Comparison of ENCODE assay signal across 1 cellular context in the genomic region with DNA sequence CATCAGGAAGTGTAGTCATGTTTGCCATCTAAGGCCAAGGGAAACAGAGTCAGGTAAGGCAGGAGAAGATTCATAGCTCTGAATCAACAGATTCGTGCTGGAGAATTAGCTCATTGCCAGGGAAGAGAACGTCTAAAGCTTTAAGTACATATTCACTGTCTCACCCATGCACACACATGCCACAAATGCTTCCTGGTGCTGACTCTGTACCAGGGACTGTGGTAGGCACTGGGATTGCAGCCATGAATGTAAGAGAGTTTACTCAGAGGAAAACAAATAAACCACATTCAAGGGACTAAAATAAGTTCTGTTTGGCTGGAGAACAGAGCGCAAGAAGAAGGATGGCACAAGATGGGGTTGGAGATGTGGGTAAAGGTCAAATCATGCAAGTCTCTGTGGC.
TF ChIP-seq lines count a peak whose summit lies in the region.

No MANE protein-coding gene starts in this region.

TF ChIP-seq in GM23338, 12 proteins besides CTCF, POLR2A, EP300 and RAD21 (continued from another document):
- TF ChIP-seq, protein P1, sequence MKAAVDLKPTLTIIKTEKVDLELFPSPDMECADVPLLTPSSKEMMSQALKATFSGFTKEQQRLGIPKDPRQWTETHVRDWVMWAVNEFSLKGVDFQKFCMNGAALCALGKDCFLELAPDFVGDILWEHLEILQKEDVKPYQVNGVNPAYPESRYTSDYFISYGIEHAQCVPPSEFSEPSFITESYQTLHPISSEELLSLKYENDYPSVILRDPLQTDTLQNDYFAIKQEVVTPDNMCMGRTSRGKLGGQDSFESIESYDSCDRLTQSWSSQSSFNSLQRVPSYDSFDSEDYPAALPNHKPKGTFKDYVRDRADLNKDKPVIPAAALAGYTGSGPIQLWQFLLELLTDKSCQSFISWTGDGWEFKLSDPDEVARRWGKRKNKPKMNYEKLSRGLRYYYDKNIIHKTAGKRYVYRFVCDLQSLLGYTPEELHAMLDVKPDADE (IDR thresholded peaks at IDR 0.05): no peak
- TF ChIP-seq POLR2AphosphoS5 (IDR thresholded peaks at IDR 0.05; ENCODE audit: low read depth) (no peak), CREB1 (CRISPR knock-in tag; IDR thresholded peaks at IDR 0.05; ENCODE audit: low read depth) (no peak), STAT1 (IDR thresholded peaks at IDR 0.05; ENCODE audit: unreplicated experiment) (no peak), JUNB (IDR thresholded peaks at IDR 0.05; ENCODE audit: unreplicated experiment) (no peak), ZNF114 (CRISPR knock-in tag; IDR thresholded peaks at IDR 0.05) (no peak), ZNF331 (CRISPR knock-in tag; IDR thresholded peaks at IDR 0.05; ENCODE audit: low read depth) (no peak), EZH2phosphoT487 (IDR thresholded peaks at IDR 0.05; ENCODE audit: unreplicated experiment) (no peak)
- TF ChIP-seq, protein P2, sequence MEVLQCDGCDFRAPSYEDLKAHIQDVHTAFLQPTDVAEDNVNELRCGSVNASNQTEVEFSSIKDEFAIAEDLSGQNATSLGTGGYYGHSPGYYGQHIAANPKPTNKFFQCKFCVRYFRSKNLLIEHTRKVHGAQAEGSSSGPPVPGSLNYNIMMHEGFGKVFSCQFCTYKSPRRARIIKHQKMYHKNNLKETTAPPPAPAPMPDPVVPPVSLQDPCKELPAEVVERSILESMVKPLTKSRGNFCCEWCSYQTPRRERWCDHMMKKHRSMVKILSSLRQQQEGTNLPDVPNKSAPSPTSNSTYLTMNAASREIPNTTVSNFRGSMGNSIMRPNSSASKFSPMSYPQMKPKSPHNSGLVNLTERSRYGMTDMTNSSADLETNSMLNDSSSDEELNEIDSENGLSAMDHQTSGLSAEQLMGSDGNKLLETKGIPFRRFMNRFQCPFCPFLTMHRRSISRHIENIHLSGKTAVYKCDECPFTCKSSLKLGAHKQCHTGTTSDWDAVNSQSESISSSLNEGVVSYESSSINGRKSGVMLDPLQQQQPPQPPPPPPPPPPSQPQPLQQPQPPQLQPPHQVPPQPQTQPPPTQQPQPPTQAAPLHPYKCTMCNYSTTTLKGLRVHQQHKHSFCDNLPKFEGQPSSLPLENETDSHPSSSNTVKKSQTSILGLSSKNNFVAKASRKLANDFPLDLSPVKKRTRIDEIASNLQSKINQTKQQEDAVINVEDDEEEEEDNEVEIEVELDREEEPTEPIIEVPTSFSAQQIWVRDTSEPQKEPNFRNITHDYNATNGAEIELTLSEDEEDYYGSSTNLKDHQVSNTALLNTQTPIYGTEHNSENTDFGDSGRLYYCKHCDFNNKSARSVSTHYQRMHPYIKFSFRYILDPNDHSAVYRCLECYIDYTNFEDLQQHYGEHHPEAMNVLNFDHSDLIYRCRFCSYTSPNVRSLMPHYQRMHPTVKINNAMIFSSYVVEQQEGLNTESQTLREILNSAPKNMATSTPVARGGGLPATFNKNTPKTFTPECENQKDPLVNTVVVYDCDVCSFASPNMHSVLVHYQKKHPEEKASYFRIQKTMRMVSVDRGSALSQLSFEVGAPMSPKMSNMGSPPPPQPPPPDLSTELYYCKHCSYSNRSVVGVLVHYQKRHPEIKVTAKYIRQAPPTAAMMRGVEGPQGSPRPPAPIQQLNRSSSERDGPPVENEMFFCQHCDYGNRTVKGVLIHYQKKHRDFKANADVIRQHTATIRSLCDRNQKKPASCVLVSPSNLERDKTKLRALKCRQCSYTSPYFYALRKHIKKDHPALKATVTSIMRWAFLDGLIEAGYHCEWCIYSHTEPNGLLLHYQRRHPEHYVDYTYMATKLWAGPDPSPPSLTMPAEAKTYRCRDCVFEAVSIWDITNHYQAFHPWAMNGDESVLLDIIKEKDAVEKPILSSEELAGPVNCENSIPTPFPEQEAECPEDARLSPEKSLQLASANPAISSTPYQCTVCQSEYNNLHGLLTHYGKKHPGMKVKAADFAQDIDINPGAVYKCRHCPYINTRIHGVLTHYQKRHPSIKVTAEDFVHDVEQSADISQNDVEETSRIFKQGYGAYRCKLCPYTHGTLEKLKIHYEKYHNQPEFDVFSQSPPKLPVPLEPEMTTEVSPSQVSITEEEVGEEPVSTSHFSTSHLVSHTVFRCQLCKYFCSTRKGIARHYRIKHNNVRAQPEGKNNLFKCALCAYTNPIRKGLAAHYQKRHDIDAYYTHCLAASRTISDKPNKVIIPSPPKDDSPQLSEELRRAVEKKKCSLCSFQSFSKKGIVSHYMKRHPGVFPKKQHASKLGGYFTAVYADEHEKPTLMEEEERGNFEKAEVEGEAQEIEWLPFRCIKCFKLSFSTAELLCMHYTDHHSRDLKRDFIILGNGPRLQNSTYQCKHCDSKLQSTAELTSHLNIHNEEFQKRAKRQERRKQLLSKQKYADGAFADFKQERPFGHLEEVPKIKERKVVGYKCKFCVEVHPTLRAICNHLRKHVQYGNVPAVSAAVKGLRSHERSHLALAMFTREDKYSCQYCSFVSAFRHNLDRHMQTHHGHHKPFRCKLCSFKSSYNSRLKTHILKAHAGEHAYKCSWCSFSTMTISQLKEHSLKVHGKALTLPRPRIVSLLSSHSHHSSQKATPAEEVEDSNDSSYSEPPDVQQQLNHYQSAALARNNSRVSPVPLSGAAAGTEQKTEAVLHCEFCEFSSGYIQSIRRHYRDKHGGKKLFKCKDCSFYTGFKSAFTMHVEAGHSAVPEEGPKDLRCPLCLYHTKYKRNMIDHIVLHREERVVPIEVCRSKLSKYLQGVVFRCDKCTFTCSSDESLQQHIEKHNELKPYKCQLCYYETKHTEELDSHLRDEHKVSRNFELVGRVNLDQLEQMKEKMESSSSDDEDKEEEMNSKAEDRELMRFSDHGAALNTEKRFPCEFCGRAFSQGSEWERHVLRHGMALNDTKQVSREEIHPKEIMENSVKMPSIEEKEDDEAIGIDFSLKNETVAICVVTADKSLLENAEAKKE (CRISPR knock-in tag; IDR thresholded peaks at IDR 0.05): no peak
